7 cellular contexts compared by ENCODE assay signal in the genomic region with DNA sequence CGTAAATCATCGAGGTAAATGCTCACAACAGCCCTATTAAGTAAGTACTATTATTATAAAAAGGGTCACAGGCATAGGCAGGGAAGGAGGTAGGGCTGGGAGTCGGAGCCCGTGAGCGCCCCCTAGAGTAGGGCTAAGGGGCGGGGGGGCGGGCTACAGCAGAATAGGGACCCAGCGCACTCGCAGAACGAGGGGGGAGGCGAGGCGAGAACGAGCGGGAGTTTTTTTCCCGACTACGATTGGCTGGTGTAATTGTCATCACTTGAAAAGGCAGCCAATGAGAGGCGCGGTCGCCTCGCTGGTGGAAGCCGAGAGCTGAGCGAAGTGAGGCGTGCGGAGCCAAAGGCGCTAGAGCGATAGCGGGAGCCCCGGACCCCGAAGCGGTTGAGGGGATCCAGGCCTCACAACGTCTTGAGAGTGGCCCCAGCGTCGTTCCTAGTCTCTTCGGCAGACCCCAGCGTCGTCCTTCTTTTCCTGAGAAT. TPM values are rescaled to one million over a fixed set of nuclear protein-coding genes. Genes with fewer than 3 reads are reported as not detected.
DNase-seq lines count a peak whose midpoint lies in the region; ATAC-seq and TF ChIP-seq lines count a peak whose summit lies in the region.

No MANE protein-coding gene starts in this region.

- peak in 3 of 4 donors; percentile 61 to 63 (median 62) for TF ChIP-seq CTCF in right lobe of liver (IDR thresholded peaks at IDR 0.05)

- peak overlapping the region; percentile 14 to 32 (median 19) for H3K4me3 ChIP-seq in right lobe of liver

- WGBS in right lobe of liver (ENCODE audit: insufficient coverage, low coverage, low lambda C conversion rate, missing lambda C conversion rate): 3% methylated on average over 26 of the region's 36 CpGs

- no peaks in the 10 kb centered on the region for H3K9me3 ChIP-seq in right lobe of liver

- no peaks in the 10 kb centered on the region for H3K27me3 ChIP-seq in right lobe of liver

- H3K9me3 Mint-ChIP-seq in dendritic cell treated with granulocyte-macrophage colony-stimulating factor and Interleukin-4, amounts not matched to agents 40 ng/mL and 50 ng/mL, for 4 days: no peaks in the 10 kb centered on the region

- TF ChIP-seq POLR2A in right lobe of liver (IDR thresholded peaks at IDR 0.05): no peak

- H3K4me1 Mint-ChIP-seq in dendritic cell treated with granulocyte-macrophage colony-stimulating factor and Interleukin-4, amounts not matched to agents 40 ng/mL and 50 ng/mL, for 4 days (ENCODE audit: low read depth): peaks cover 15% of the 10 kb centered on the region

- H3K36me3 Mint-ChIP-seq in dendritic cell treated with granulocyte-macrophage colony-stimulating factor and Interleukin-4, amounts not matched to agents 40 ng/mL and 50 ng/mL, for 4 days (ENCODE audit: low read depth): no peaks in the 10 kb centered on the region

- intact Hi-C loops in dendritic cell treated with granulocyte-macrophage colony-stimulating factor and Interleukin-4, amounts not matched to agents 40 ng/mL and 50 ng/mL, for 4 days (cut with micrococcal nuclease): no loop called here
- intact Hi-C loops in right lobe of liver (cut with DNase I): no loop called here

- peaks cover 14% of the 10 kb centered on the region for H3K27me3 Mint-ChIP-seq in dendritic cell treated with granulocyte-macrophage colony-stimulating factor and Interleukin-4, amounts not matched to agents 40 ng/mL and 50 ng/mL, for 4 days

- DNase-seq in GM19238 (ENCODE audit: insufficient read length, low spot score) (peak; percentile 60), NCI-H510A treated with DMSO at 0.1 percent for 48 hours (lab: John Stamatoyannopoulos, UW) (peak; percentile 93), right lobe of liver (peak; percentile 79 to 81 (median 79))
- DNase-seq in activated CD4-positive, alpha-beta T cell treated with anti-CD3 and anti-CD28 coated beads, Interleukin-2, amount 50 U/mL, for 24 hours (ENCODE audit: low read depth in 1 of 2, low spot score in 1 of 2): peak; percentile 76 to 86
- peak; percentile 77 to 83 for DNase-seq in stimulated activated CD4-positive, alpha-beta T cell treated with anti-CD3 and anti-CD28 coated beads, Interleukin-2, amount 100 ng/mL, for 48 hours

- H3K36me3 ChIP-seq in right lobe of liver: no peaks in the 10 kb centered on the region

- H3K4me1 ChIP-seq in right lobe of liver: peaks cover 0 to 7% (median 0%) of the 10 kb centered on the region in 4 donors

- H3K27ac Mint-ChIP-seq in dendritic cell treated with granulocyte-macrophage colony-stimulating factor and Interleukin-4, amounts not matched to agents 40 ng/mL and 50 ng/mL, for 4 days: peak overlapping the region; percentile 79

- H3K27ac ChIP-seq in right lobe of liver: no peak overlapping the region

- ATAC-seq in right lobe of liver (peak; percentile 85 to 95 (median 92)), HG02970 (IDR thresholded peaks at IDR 0.05; ENCODE audit: low FRiP score, unreplicated experiment) (no peak)

- H3K4me3 Mint-ChIP-seq in dendritic cell treated with granulocyte-macrophage colony-stimulating factor and Interleukin-4, amounts not matched to agents 40 ng/mL and 50 ng/mL, for 4 days: peak overlapping the region; percentile 75

RNA-seq across cellular contexts. Expression of gene KEAP1, which starts 24.2 kb away (rescaled TPM):
- 10 to 100 TPM; 36.7 to 60.7 (median 41.2) TPM for total RNA-seq in right lobe of liver

RNA-seq across cellular contexts. Expression of gene S1PR5, which starts 38.3 kb away (rescaled TPM):
- total RNA-seq in right lobe of liver: under 1 TPM in 5 of 6 experiments, not detected in 1; 0.20 to 0.43 (median 0.35) TPM

RNA-seq across cellular contexts. Expression of gene PDE4A, which starts 58.6 kb away (rescaled TPM):
- total RNA-seq in right lobe of liver: 1 to 10 TPM; 1.2 to 5.8 (median 2.7) TPM
